Comparison of ENCODE assay signal across 1 cellular context in genomic region chr2:241546771-241547498, GRCh38.
A peak's percentile ranks its signal among the peaks of the same experiment; 100 is the strongest.
TF ChIP-seq lines count a peak whose summit lies in the region.

No MANE protein-coding gene starts in this region.

TF ChIP-seq in HepG2, 621 proteins besides CTCF, POLR2A, EP300 and RAD21 (continued from another document and continues in another):
- TF ChIP-seq DRAP1 (CRISPR knock-in tag; IDR thresholded peaks at IDR 0.05): no peak; the same call in 1 of the 2 replicates
- TF ChIP-seq SAFB2 (CRISPR knock-in tag; IDR thresholded peaks at IDR 0.05; ENCODE audit: borderline replicate concordance, low read depth): no peak
- no peak for TF ChIP-seq ZNF44 (CRISPR knock-in tag; IDR thresholded peaks at IDR 0.05)
- peak; percentile 39; the same call in 2 of the 3 replicates for TF ChIP-seq MXI1 (IDR thresholded peaks at IDR 0.05; ENCODE audit: borderline replicate concordance, low read depth, low read length)
- TF ChIP-seq SKIL (CRISPR knock-in tag; IDR thresholded peaks at IDR 0.05; ENCODE audit: borderline replicate concordance): 0 out of 2 replicates have a peak, but pooled peaks have one; percentile 14
- TF ChIP-seq ZNF878 (CRISPR knock-in tag; IDR thresholded peaks at IDR 0.05): 0 out of 2 replicates have a peak, but pooled peaks have one; percentile 40
- TF ChIP-seq HNRNPLL (IDR thresholded peaks at IDR 0.05; ENCODE audit: low read depth, low read length, poor library complexity, severe bottlenecking): no peak
- TF ChIP-seq FOXK1 (CRISPR knock-in tag; IDR thresholded peaks at IDR 0.05; ENCODE audit: borderline replicate concordance, low read depth): no peak
- TF ChIP-seq ZNF597 (CRISPR knock-in tag; IDR thresholded peaks at IDR 0.05): no peak
- TF ChIP-seq ZNF720 (CRISPR knock-in tag; IDR thresholded peaks at IDR 0.05): 0 out of 2 replicates have a peak, but pooled peaks have one; percentile 60
- TF ChIP-seq ZNF34 (CRISPR knock-in tag; IDR thresholded peaks at IDR 0.05; ENCODE audit: borderline replicate concordance): no peak
- no peak for TF ChIP-seq ZNF367 (CRISPR knock-in tag; IDR thresholded peaks at IDR 0.05; ENCODE audit: borderline replicate concordance)
- TF ChIP-seq IKZF1 (IDR thresholded peaks at IDR 0.05): no peak
- TF ChIP-seq ZNF407 (CRISPR knock-in tag; IDR thresholded peaks at IDR 0.05; ENCODE audit: not compliant biosample characterization): no peak
- TF ChIP-seq ZNF710 (CRISPR knock-in tag; IDR thresholded peaks at IDR 0.05; ENCODE audit: borderline replicate concordance): peak; percentile 41; the same call in 1 of the 2 replicates
- peak; percentile 41; the same call in 1 of the 2 replicates for TF ChIP-seq ZNF431 (CRISPR knock-in tag; IDR thresholded peaks at IDR 0.05; ENCODE audit: borderline replicate concordance, low read depth)
- no peak for TF ChIP-seq SP1 (IDR thresholded peaks at IDR 0.05)
- TF ChIP-seq SP1 (CRISPR knock-in tag; IDR thresholded peaks at IDR 0.05): no peak
- no peak for TF ChIP-seq ZNF670 (CRISPR knock-in tag; IDR thresholded peaks at IDR 0.05; ENCODE audit: borderline replicate concordance)
- no peak for TF ChIP-seq ZNF75D (CRISPR knock-in tag; IDR thresholded peaks at IDR 0.05; ENCODE audit: borderline replicate concordance)
- TF ChIP-seq ZSCAN21 (CRISPR knock-in tag; IDR thresholded peaks at IDR 0.05; ENCODE audit: borderline replicate concordance): 0 out of 2 replicates have a peak, but pooled peaks have one; percentile 40
- TF ChIP-seq ZNF280B (CRISPR knock-in tag; IDR thresholded peaks at IDR 0.05; ENCODE audit: borderline replicate concordance): 0 out of 2 replicates have a peak, but pooled peaks have one; percentile 17
- TF ChIP-seq ATF4 (CRISPR knock-in tag; IDR thresholded peaks at IDR 0.05): peak in 1 of 2 experiments; percentile 31; a peak in 1 of 4 replicates
- TF ChIP-seq ZC3H13 (CRISPR knock-in tag; IDR thresholded peaks at IDR 0.05): 0 out of 2 replicates have a peak, but pooled peaks have one; percentile 27
- peak; percentile 85 for TF ChIP-seq RNF2 (conservative IDR thresholded peaks at IDR 0.05; ENCODE audit: low read depth)
- TF ChIP-seq ATF1 (CRISPR knock-in tag; IDR thresholded peaks at IDR 0.05): no peak
- TF ChIP-seq ATF6 (CRISPR knock-in tag; conservative IDR thresholded peaks at IDR 0.05): no peak
- TF ChIP-seq HOXA7 (CRISPR knock-in tag; IDR thresholded peaks at IDR 0.05): 0 out of 2 replicates have a peak, but pooled peaks have one; percentile 8
- TF ChIP-seq ZNF740 (CRISPR knock-in tag; IDR thresholded peaks at IDR 0.05): no peak
- TF ChIP-seq ZNF639 (CRISPR knock-in tag; conservative IDR thresholded peaks at IDR 0.05): 0 out of 2 replicates have a peak, but pooled peaks have one; percentile 22
- TF ChIP-seq ZNF564 (CRISPR knock-in tag; IDR thresholded peaks at IDR 0.05): no peak
